In genomic region chr13:91704398-91704797, GRCh38 we compare ENCODE assay signal across 30 cellular contexts.
"Had no signal": no experiment of that assay in that cellular context is flagged by ENCODE, and none has a peak within 500 bp of the region (broad histone marks: within the 10 kb centered on the region; RNA-seq: fewer than 3 reads in every experiment).

No MANE protein-coding gene starts in this region.

- H3K9me3 Mint-ChIP-seq: nephron progenitor cell; stimulated activated naive CD8-positive, alpha-beta T cell treated with anti-CD3 and anti-CD28 coated beads, Interleukin-15, Interleukin-2, amounts not matched to agents 100 ng/mL and 50 ng/mL, for 24 hours had no signal

- H3K27me3 Mint-ChIP-seq: naive thymus-derived CD8-positive, alpha-beta T cell; natural killer cell treated with Interleukin-12 subunit alpha and Interleukin-12 subunit beta and Interleukin-15 and Interleukin-18, amount 100 ng/mL, for 72 hours; stimulated activated naive B cell treated with anti-CD40 and anti-IgM and Interleukin-4, amounts not matched to agents 10 μg/mL and 1 μg/mL and 100 μg/mL, for 72 hours; stimulated activated naive CD8-positive, alpha-beta T cell treated with anti-CD3 and anti-CD28 coated beads, Interleukin-15, Interleukin-2, amounts not matched to agents 100 ng/mL and 50 ng/mL, for 24 hours had no signal

- H3K27ac ChIP-seq: neutrophil, pancreas, prostate gland, right atrium auricular region, right lobe of liver, sigmoid colon, skin epidermis, spleen, stomach, thoracic aorta, thyroid gland, tibial nerve, upper lobe of left lung, vagina had no signal

- H3K9me3 ChIP-seq: neutrophil, pancreas, prostate gland, right lobe of liver, sigmoid colon, stomach, thoracic aorta, thyroid gland, upper lobe of left lung, vagina had no signal

- H3K27ac Mint-ChIP-seq: naive thymus-derived CD8-positive, alpha-beta T cell; natural killer cell treated with Interleukin-12 subunit alpha and Interleukin-12 subunit beta and Interleukin-15 and Interleukin-18, amount 100 ng/mL, for 72 hours; nephron progenitor cell; stimulated activated effector memory CD8-positive, alpha-beta T cell treated with anti-CD3 and anti-CD28 coated beads, Interleukin-12 subunit alpha, Interleukin-12 subunit beta, amount 100 ng/mL, for 72 hours; stimulated activated naive B cell treated with anti-CD40 and anti-IgM and Interleukin-4, amounts not matched to agents 10 μg/mL and 1 μg/mL and 100 μg/mL, for 72 hours; stimulated activated naive CD8-positive, alpha-beta T cell treated with anti-CD3 and anti-CD28 coated beads, Interleukin-15, Interleukin-2, amounts not matched to agents 100 ng/mL and 50 ng/mL, for 24 hours had no signal

- ATAC-seq: naive thymus-derived CD8-positive, alpha-beta T cell; natural killer cell treated with Interleukin-12 subunit alpha and Interleukin-12 subunit beta and Interleukin-15 and Interleukin-18, amount 100 ng/mL, for 72 hours; pancreas; right lobe of liver; stimulated activated effector memory CD8-positive, alpha-beta T cell treated with anti-CD3 and anti-CD28 coated beads, Interleukin-12 subunit alpha, Interleukin-12 subunit beta, amount 100 ng/mL, for 72 hours; stimulated activated naive B cell treated with anti-CD40 and anti-IgM and Interleukin-4, amounts not matched to agents 10 μg/mL and 1 μg/mL and 100 μg/mL, for 72 hours had no signal

- H3K4me1 Mint-ChIP-seq: naive thymus-derived CD8-positive, alpha-beta T cell; nephron progenitor cell; neural crest cell; stimulated activated effector memory CD8-positive, alpha-beta T cell treated with anti-CD3 and anti-CD28 coated beads, Interleukin-12 subunit alpha, Interleukin-12 subunit beta, amount 100 ng/mL, for 72 hours; stimulated activated naive B cell treated with anti-CD40 and anti-IgM and Interleukin-4, amounts not matched to agents 10 μg/mL and 1 μg/mL and 100 μg/mL, for 72 hours had no signal

- H3K36me3 Mint-ChIP-seq: naive thymus-derived CD8-positive, alpha-beta T cell; natural killer cell treated with Interleukin-12 subunit alpha and Interleukin-12 subunit beta and Interleukin-15 and Interleukin-18, amount 100 ng/mL, for 72 hours; stimulated activated effector memory CD8-positive, alpha-beta T cell treated with anti-CD3 and anti-CD28 coated beads, Interleukin-12 subunit alpha, Interleukin-12 subunit beta, amount 100 ng/mL, for 72 hours; stimulated activated naive B cell treated with anti-CD40 and anti-IgM and Interleukin-4, amounts not matched to agents 10 μg/mL and 1 μg/mL and 100 μg/mL, for 72 hours had no signal

- DNase-seq: naive thymus-derived CD8-positive, alpha-beta T cell; nephron progenitor cell; nucleus accumbens; pancreas; retina; right lobe of liver; sigmoid colon; spleen; stimulated activated CD4-positive, alpha-beta T cell treated with anti-CD3 and anti-CD28 coated beads, Interleukin-12 subunit alpha, Interleukin-12 subunit beta, amount 100 ng/mL, for 4 hours; stimulated activated CD4-positive, alpha-beta T cell treated with anti-CD3 and anti-CD28 coated beads, Interleukin-2, amount 100 ng/mL, for 24 hours; stimulated activated CD4-positive, alpha-beta T cell treated with anti-CD3 and anti-CD28 coated beads, Interleukin-2, amount 100 ng/mL, for 48 hours; stimulated activated CD4-positive, alpha-beta T cell treated with anti-CD3 and anti-CD28 coated beads, Interleukin-4, amount 100 ng/mL, for 24 hours; stimulated activated naive B cell treated with anti-CD40 and anti-IgM and Interleukin-4, amounts not matched to agents 10 μg/mL and 1 μg/mL and 100 μg/mL, for 72 hours; stimulated activated naive CD4-positive, alpha-beta T cell treated with Interleukin-2 at 50 U/mL for 16 hours; stomach; thyroid gland; trophoblast cell; upper lobe of left lung had no signal

- H3K4me3 ChIP-seq: pancreas, prostate gland, right atrium auricular region, right lobe of liver, sigmoid colon, skin epidermis, smooth muscle cell, spleen, stomach, thoracic aorta, thyroid gland, tibial nerve, upper lobe of left lung, vagina had no signal

- H3K27me3 ChIP-seq: neutrophil, pancreas, right atrium auricular region, right lobe of liver, sigmoid colon, spleen, stomach, thyroid gland, tibial nerve, upper lobe of left lung, vagina had no signal

- H3K4me3 Mint-ChIP-seq: naive thymus-derived CD8-positive, alpha-beta T cell; natural killer cell treated with Interleukin-12 subunit alpha and Interleukin-12 subunit beta and Interleukin-15 and Interleukin-18, amount 100 ng/mL, for 72 hours; nephron progenitor cell; neural crest cell; stimulated activated effector memory CD8-positive, alpha-beta T cell treated with anti-CD3 and anti-CD28 coated beads, Interleukin-12 subunit alpha, Interleukin-12 subunit beta, amount 100 ng/mL, for 72 hours; stimulated activated naive B cell treated with anti-CD40 and anti-IgM and Interleukin-4, amounts not matched to agents 10 μg/mL and 1 μg/mL and 100 μg/mL, for 72 hours; stimulated activated naive CD8-positive, alpha-beta T cell treated with anti-CD3 and anti-CD28 coated beads, Interleukin-15, Interleukin-2, amounts not matched to agents 100 ng/mL and 50 ng/mL, for 24 hours had no signal

- H3K36me3 ChIP-seq: neutrophil, pancreas, prostate gland, right atrium auricular region, right lobe of liver, sigmoid colon, spleen, stomach, thoracic aorta, thyroid gland, tibial nerve, upper lobe of left lung, vagina had no signal

- H3K4me2 ChIP-seq: smooth muscle cell had no signal

- H3K4me1 ChIP-seq: pancreas, prostate gland, right atrium auricular region, right lobe of liver, sigmoid colon, spleen, stomach, thyroid gland, tibial nerve, upper lobe of left lung, vagina had no signal
